26 cellular contexts compared by ENCODE assay signal in genomic region chr2:181145645-181146044, GRCh38.
DNase-seq lines count a peak whose midpoint lies in the region; ATAC-seq and TF ChIP-seq lines count a peak whose summit lies in the region.
"Had no signal": no experiment of that assay in that cellular context is flagged by ENCODE, and none has a peak within 500 bp of the region (broad histone marks: within the 10 kb centered on the region; RNA-seq: fewer than 3 reads in every experiment).

No MANE protein-coding gene starts in this region.

- intact Hi-C loops in testis (cut with DNase I; ENCODE audit: low total_unique reads) = no loop called here

- peak overlapping the region; percentile 9 to 27 for H3K4me3 ChIP-seq in testis
- no peak overlapping the region for H3K4me3 ChIP-seq in smooth muscle cell
- H3K4me3 ChIP-seq: ascending aorta, cardiac muscle cell, coronary artery, neural progenitor cell, pancreas, skin epidermis, stomach, thyroid gland had no signal

- TF ChIP-seq CTCF in testis (IDR thresholded peaks at IDR 0.05) (no peak), smooth muscle cell (IDR thresholded peaks at IDR 0.05; ENCODE audit: borderline replicate concordance, insufficient read depth, poor library complexity, severe bottlenecking) (no peak)

- no peak for DNase-seq in activated naive CD4-positive, alpha-beta T cell (lab: John Stamatoyannopoulos, UW)
- DNase-seq in activated CD8-positive, alpha-beta T cell treated with anti-CD3 and anti-CD28 coated beads, Interleukin-2, amount 10 ng/mL, durations not matched to agents 7 days and 5 days = no peak
- DNase-seq in immature natural killer cell = no peak
- no peak for DNase-seq in testis
- no peak for DNase-seq in smooth muscle cell (lab: John Stamatoyannopoulos, UW; ENCODE audit: unreplicated experiment)
- DNase-seq: activated CD4-positive, alpha-beta T cell treated with anti-CD3 and anti-CD28 coated beads, Interleukin-2, amount 50 U/mL, for 1 hour; AML-193; DMS153; effector CD8-positive, alpha-beta T cell; hypothalamus; left colon; NCI-H1092; NCI-H1694; NCI-H446 treated with DMSO at 0.1 percent for 48 hours; stomach; thyroid gland had no signal

- TF ChIP-seq POLR2A in testis (IDR thresholded peaks at IDR 0.05) = no peak

- H2AFZ ChIP-seq in smooth muscle cell (ENCODE audit: low read depth) = no peak overlapping the region
- H2AFZ ChIP-seq: neural progenitor cell had no signal

- H3K4me2 ChIP-seq in smooth muscle cell = no peak overlapping the region
- H3K4me2 ChIP-seq: neural progenitor cell had no signal

- no peak overlapping the region for H3K4me3 Mint-ChIP-seq in activated naive CD4-positive, alpha-beta T cell treated with anti-CD3 and anti-CD28 coated beads, Interleukin-2, amount 50 U/mL, for 24 hours
- H3K4me3 Mint-ChIP-seq in activated CD8-positive, alpha-beta T cell treated with anti-CD3 and anti-CD28 coated beads, Interleukin-2, amount 10 ng/mL, durations not matched to agents 7 days and 5 days = no peak overlapping the region
- peak overlapping the region; percentile 11 to 75 (median 60) for H3K4me3 Mint-ChIP-seq in immature natural killer cell
- H3K4me3 Mint-ChIP-seq: neural progenitor cell, WTC11 had no signal

- ATAC-seq in activated CD8-positive, alpha-beta T cell treated with anti-CD3 and anti-CD28 coated beads, Interleukin-2, amount 10 ng/mL, durations not matched to agents 7 days and 5 days = no peak
- ATAC-seq in GM21825 (IDR thresholded peaks at IDR 0.05; ENCODE audit: unreplicated experiment) = no peak
- ATAC-seq in HG02938 (IDR thresholded peaks at IDR 0.05; ENCODE audit: unreplicated experiment) = no peak
- ATAC-seq: left colon, pancreas, WTC11 had no signal

- no peaks in the 10 kb centered on the region for H3F3A ChIP-seq in smooth muscle cell (ENCODE audit: low read depth)

- H3K9ac ChIP-seq in smooth muscle cell (ENCODE audit: low read depth) = no peak overlapping the region
- H3K9ac ChIP-seq: neural progenitor cell had no signal

- H3K9me3 Mint-ChIP-seq in activated naive CD4-positive, alpha-beta T cell treated with anti-CD3 and anti-CD28 coated beads, Interleukin-2, amount 50 U/mL, for 24 hours = no peaks in the 10 kb centered on the region
- H3K9me3 Mint-ChIP-seq in activated CD8-positive, alpha-beta T cell treated with anti-CD3 and anti-CD28 coated beads, Interleukin-2, amount 10 ng/mL, durations not matched to agents 7 days and 5 days (ENCODE audit: insufficient read depth) = peaks cover 13% of the 10 kb centered on the region
- peaks cover 0 to 2% (median 0%) of the 10 kb centered on the region in 6 donors for H3K9me3 Mint-ChIP-seq in immature natural killer cell

- H3K27ac ChIP-seq in testis = no peak overlapping the region
- H3K27ac ChIP-seq in smooth muscle cell (ENCODE audit: low read depth) = no peak overlapping the region
- H3K27ac ChIP-seq: ascending aorta, cardiac muscle cell, coronary artery, neural progenitor cell, pancreas, skin epidermis, stomach, thyroid gland had no signal

- CTCF ChIA-PET in activated CD8-positive, alpha-beta T cell treated with anti-CD3 and anti-CD28 coated beads, Interleukin-2, amount 10 ng/mL, durations not matched to agents 7 days and 5 days (lab: Charles Lee) = interaction anchor here (1.1 to 5.9 kb wide), 7 partner anchors 15 to 311 kb away, joined by 3 to 52 read pairs (median 7); partner anchors contain the start of gene ITGA4

- no peaks in the 10 kb centered on the region for H3K27me3 Mint-ChIP-seq in activated naive CD4-positive, alpha-beta T cell treated with anti-CD3 and anti-CD28 coated beads, Interleukin-2, amount 50 U/mL, for 24 hours
- H3K27me3 Mint-ChIP-seq in activated CD8-positive, alpha-beta T cell treated with anti-CD3 and anti-CD28 coated beads, Interleukin-2, amount 10 ng/mL, durations not matched to agents 7 days and 5 days (ENCODE audit: low read depth) = no peaks in the 10 kb centered on the region
- H3K27me3 Mint-ChIP-seq in immature natural killer cell (ENCODE audit: low read depth in 3 of 3) = peaks cover 4 to 22% (median 9%) of the 10 kb centered on the region in 3 donors

- H3K27me3 ChIP-seq in testis = no peaks in the 10 kb centered on the region
- H3K27me3 ChIP-seq in smooth muscle cell (ENCODE audit: low read depth) = no peaks in the 10 kb centered on the region
- H3K27me3 ChIP-seq: ascending aorta, cardiac muscle cell, neural progenitor cell, pancreas, stomach, thyroid gland had no signal

- POLR2A ChIA-PET in activated CD8-positive, alpha-beta T cell treated with anti-CD3 and anti-CD28 coated beads, Interleukin-2, amount 10 ng/mL, durations not matched to agents 7 days and 5 days (lab: Charles Lee) = interaction anchor here (0.7 to 4.5 kb wide), 11 partner anchors 15 to 312 kb away, joined by 3 to 40 read pairs (median 3); partner anchors contain the start of gene ITGA4

- H3K4me1 Mint-ChIP-seq in activated naive CD4-positive, alpha-beta T cell treated with anti-CD3 and anti-CD28 coated beads, Interleukin-2, amount 50 U/mL, for 24 hours = peaks cover 81% of the 10 kb centered on the region
- H3K4me1 Mint-ChIP-seq in activated CD8-positive, alpha-beta T cell treated with anti-CD3 and anti-CD28 coated beads, Interleukin-2, amount 10 ng/mL, durations not matched to agents 7 days and 5 days (ENCODE audit: low read depth) = peaks cover 66% of the 10 kb centered on the region
- H3K4me1 Mint-ChIP-seq in immature natural killer cell = peaks cover 69 to 88% of the 10 kb centered on the region in 2 donors
- H3K4me1 Mint-ChIP-seq: neural progenitor cell had no signal

- no peaks in the 10 kb centered on the region for H3K79me2 ChIP-seq in smooth muscle cell (ENCODE audit: low read depth)

- no peaks in the 10 kb centered on the region for H3K4me1 ChIP-seq in testis
- no peaks in the 10 kb centered on the region for H3K4me1 ChIP-seq in smooth muscle cell (ENCODE audit: low read depth)
- H3K4me1 ChIP-seq: ascending aorta, neural progenitor cell, pancreas, stomach, thyroid gland had no signal

- peak overlapping the region; percentile 61 for H3K27ac Mint-ChIP-seq in activated naive CD4-positive, alpha-beta T cell treated with anti-CD3 and anti-CD28 coated beads, Interleukin-2, amount 50 U/mL, for 24 hours
- H3K27ac Mint-ChIP-seq in activated CD8-positive, alpha-beta T cell treated with anti-CD3 and anti-CD28 coated beads, Interleukin-2, amount 10 ng/mL, durations not matched to agents 7 days and 5 days = peak overlapping the region; percentile 73
- H3K27ac Mint-ChIP-seq in immature natural killer cell = peak overlapping the region; percentile 84 to 97 (median 93)
- H3K27ac Mint-ChIP-seq: neural progenitor cell, WTC11 had no signal

- no peaks in the 10 kb centered on the region for H4K20me1 ChIP-seq in smooth muscle cell (ENCODE audit: low read depth)

- no peaks in the 10 kb centered on the region for H3K36me3 Mint-ChIP-seq in activated naive CD4-positive, alpha-beta T cell treated with anti-CD3 and anti-CD28 coated beads, Interleukin-2, amount 50 U/mL, for 24 hours
- H3K36me3 Mint-ChIP-seq in activated CD8-positive, alpha-beta T cell treated with anti-CD3 and anti-CD28 coated beads, Interleukin-2, amount 10 ng/mL, durations not matched to agents 7 days and 5 days (ENCODE audit: low read depth) = peaks cover 31% of the 10 kb centered on the region
- H3K36me3 Mint-ChIP-seq in immature natural killer cell = peaks cover 3 to 12% (median 3%) of the 10 kb centered on the region in 3 donors
- H3K36me3 Mint-ChIP-seq: neural progenitor cell, WTC11 had no signal

- WGBS in testis, 2 donors = 58 to 79% methylated on average over 2 to 22 of the region's 22 CpGs
- WGBS in smooth muscle cell (ENCODE audit: low lambda C conversion rate) = 95% methylated on average over 22 of the region's 22 CpGs

- H3K36me3 ChIP-seq in testis (ENCODE audit: low read depth, missing control alignments) (no peaks in the 10 kb centered on the region), smooth muscle cell (ENCODE audit: low read depth) (no peaks in the 10 kb centered on the region)
- H3K36me3 ChIP-seq: ascending aorta, cardiac muscle cell, neural progenitor cell, pancreas, stomach, thyroid gland had no signal

- no peaks in the 10 kb centered on the region for H3K9me3 ChIP-seq in testis
- H3K9me3 ChIP-seq in smooth muscle cell (replicated peaks; ENCODE audit: low read depth) = no peaks in the 10 kb centered on the region
- H3K9me3 ChIP-seq: ascending aorta, pancreas, thyroid gland had no signal

Comparison
In these comparisons a context has a peak if more than half of its experiments do, and no peak if none do; other contexts are left out.
1. H3K4me3 Mint-ChIP-seq: peak in immature natural killer cell (5 of 5); none in activated naive CD4-positive, alpha-beta T cell treated with anti-CD3 and anti-CD28 coated beads, Interleukin-2, amount 50 U/mL, for 24 hours (single experiment) and activated CD8-positive, alpha-beta T cell treated with anti-CD3 and anti-CD28 coated beads, Interleukin-2, amount 10 ng/mL, durations not matched to agents 7 days and 5 days (single experiment).
2. Peak in every context shown above with its lines, with median percentiles within 50 percentile points of each other: H3K27ac Mint-ChIP-seq.